Comparison of ENCODE assay signal across 18 cellular contexts in the genomic region with DNA sequence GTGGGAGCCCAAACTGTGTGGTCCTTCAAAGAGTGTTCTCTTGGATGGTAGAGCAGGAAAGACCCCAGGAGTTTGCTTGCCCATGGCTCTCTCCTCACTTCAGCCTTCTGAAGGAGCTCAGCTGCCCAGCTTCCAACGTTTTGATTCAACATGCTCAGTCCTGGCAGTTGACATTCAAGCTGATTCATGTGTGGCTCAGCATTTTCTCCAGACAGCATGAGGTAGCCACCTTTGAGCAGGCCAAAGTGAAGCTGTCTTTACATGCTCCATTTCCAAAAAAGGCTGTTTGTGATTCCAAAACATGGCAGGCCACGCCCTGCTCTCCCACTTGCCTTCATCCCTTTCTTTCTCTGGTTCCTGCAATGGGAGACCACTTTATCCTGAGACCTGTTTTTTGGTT.
A peak's percentile ranks its signal among the peaks of the same experiment; 100 is the strongest.
DNase-seq lines count a peak whose midpoint lies in the region; ATAC-seq, FAIRE-seq and TF ChIP-seq lines count a peak whose summit lies in the region.
"Had no signal": no experiment of that assay in that cellular context is flagged by ENCODE, and none has a peak within 500 bp of the region (broad histone marks: within the 10 kb centered on the region; RNA-seq: fewer than 3 reads in every experiment).

No MANE protein-coding gene starts in this region.

- peak; percentile 8 for DNase-seq in H4 (ENCODE audit: low spot score)
- no peak for DNase-seq in K562 (ENCODE audit: extremely low read depth in 1 of 4, low spot score in 3 of 4)
- DNase-seq in fibroblast of mammary gland (ENCODE audit: low read depth): peak; percentile 15
- no peak for DNase-seq in thoracic aorta (ENCODE audit: low spot score)
- DNase-seq in immature natural killer cell: no peak
- DNase-seq in NCI-H2107 treated with DMSO at 0.1 percent for 48 hours (lab: John Stamatoyannopoulos, UW; ENCODE audit: unreplicated experiment): no peak
- no peak for DNase-seq in activated CD8-positive, alpha-beta T cell treated with anti-CD3 and anti-CD28 coated beads, Interleukin-2, amount 10 ng/mL, durations not matched to agents 7 days and 5 days
- DNase-seq: AML-193, DMS79, NCI-H1105 treated with DMSO at 0.1 percent for 48 hours, NCI-H1694, NCI-H2081 treated with DMSO at 0.1 percent for 48 hours, NCI-H510A treated with DMSO at 0.1 percent for 48 hours, NCI-H774, SHP77 had no signal

- CTCF ChIA-PET in K562 (lab: Yijun Ruan, JAX; ENCODE audit: low intra/inter-chr PET ratio): no interaction called here
- CTCF ChIA-PET in activated CD8-positive, alpha-beta T cell treated with anti-CD3 and anti-CD28 coated beads, Interleukin-2, amount 10 ng/mL, durations not matched to agents 7 days and 5 days (lab: Charles Lee): interaction anchor here (1.7 kb wide), 1 partner anchor 136 kb away, joined by 5 read pairs; no protein-coding TSS in a partner anchor

- intact Hi-C loops in K562 (cut with micrococcal nuclease): no loop called here

- POLR2A ChIA-PET in K562 (lab: Yijun Ruan, JAX): interaction anchor here (0.7 to 1.0 kb wide), 2 partner anchors 32 to 33 kb away, joined by 3 read pairs; no protein-coding TSS in a partner anchor
- POLR2A ChIA-PET in activated CD8-positive, alpha-beta T cell treated with anti-CD3 and anti-CD28 coated beads, Interleukin-2, amount 10 ng/mL, durations not matched to agents 7 days and 5 days (lab: Charles Lee): no interaction called here

- H3K36me3 ChIP-seq in K562 (ENCODE audit: control insufficient read depth, insufficient read depth, low read length): no peaks in the 10 kb centered on the region
- no peaks in the 10 kb centered on the region for H3K36me3 ChIP-seq in thoracic aorta

- no TSS peak for BruUV-seq in K562 (replicated peaks; lab: Mats Ljungman, UMichigan)

- no peaks in the 10 kb centered on the region for H3K4me1 Mint-ChIP-seq in immature natural killer cell
- no peaks in the 10 kb centered on the region for H3K4me1 Mint-ChIP-seq in activated CD8-positive, alpha-beta T cell treated with anti-CD3 and anti-CD28 coated beads, Interleukin-2, amount 10 ng/mL, durations not matched to agents 7 days and 5 days (ENCODE audit: low read depth)

- no peaks in the 10 kb centered on the region for H3K9me3 ChIP-seq in K562 (replicated peaks; ENCODE audit: control insufficient read depth, insufficient read depth, low read depth, low read length)
- H3K9me3 ChIP-seq in thoracic aorta: no peaks in the 10 kb centered on the region

- TF ChIP-seq CTCF in K562 (IDR thresholded peaks at IDR 0.05 in 2 of 3, conservative IDR thresholded peaks at IDR 0.05 in 1 of 3; ENCODE audit: insufficient read depth in 2 of 3, low read depth in 1 of 3, low read length in 3 of 3) (no peak), fibroblast of mammary gland (conservative IDR thresholded peaks at IDR 0.05; ENCODE audit: control insufficient read depth, insufficient read depth, low read depth, low read length) (no peak), thoracic aorta (IDR thresholded peaks at IDR 0.05) (no peak)

- no peaks in the 10 kb centered on the region for H3K9me1 ChIP-seq in K562 (ENCODE audit: control insufficient read depth, insufficient read depth, low read length)

- no peaks in the 10 kb centered on the region for H3K79me2 ChIP-seq in K562 (ENCODE audit: control insufficient read depth, insufficient read depth, low read length)

- ATAC-seq in K562: no peak
- ATAC-seq in thoracic aorta (ENCODE audit: insufficient number of reproducible peaks, low FRiP score, low read depth): no peak
- no peak for ATAC-seq in activated CD8-positive, alpha-beta T cell treated with anti-CD3 and anti-CD28 coated beads, Interleukin-2, amount 10 ng/mL, durations not matched to agents 7 days and 5 days

- 0% methylated on average over 2 of the region's 2 CpGs for WGBS in K562 (ENCODE audit: insufficient coverage, low coverage, missing lambda C conversion rate)

- no peaks in the 10 kb centered on the region for H3K27me3 ChIP-seq in K562 (ENCODE audit: control insufficient read depth in 2 of 2, insufficient read depth in 2 of 2, low read length in 2 of 2)
- no peaks in the 10 kb centered on the region for H3K27me3 ChIP-seq in thoracic aorta (replicated peaks; ENCODE audit: insufficient read depth)

- no peak for TF ChIP-seq RAD21 in K562 (CRISPR knock-in tag; conservative IDR thresholded peaks at IDR 0.05 in 1 of 2, IDR thresholded peaks at IDR 0.05 in 1 of 2)

- no peak overlapping the region for H3K4me2 ChIP-seq in K562 (ENCODE audit: insufficient read depth, low read length)

- no peak for TF ChIP-seq EP300 in K562 (IDR thresholded peaks at IDR 0.05; ENCODE audit: low read length)

- peaks cover 3 to 10% (median 5%) of the 10 kb centered on the region in 3 donors for H3K27me3 Mint-ChIP-seq in immature natural killer cell (ENCODE audit: low read depth in 3 of 3)
- H3K27me3 Mint-ChIP-seq in activated CD8-positive, alpha-beta T cell treated with anti-CD3 and anti-CD28 coated beads, Interleukin-2, amount 10 ng/mL, durations not matched to agents 7 days and 5 days (ENCODE audit: low read depth): peaks cover 8% of the 10 kb centered on the region

- H3K4me1 ChIP-seq in K562 (replicated peaks in 1 of 2; ENCODE audit: control insufficient read depth in 2 of 2, insufficient read depth in 2 of 2, low read length in 2 of 2) (no peaks in the 10 kb centered on the region; a peak in 2 of 5 replicates), thoracic aorta (ENCODE audit: control insufficient read depth in 1 of 2, low read depth in 2 of 2) (peaks cover 4 to 50% of the 10 kb centered on the region in 2 donors)

- no peak overlapping the region for H3K4me3 Mint-ChIP-seq in immature natural killer cell
- no peak overlapping the region for H3K4me3 Mint-ChIP-seq in activated CD8-positive, alpha-beta T cell treated with anti-CD3 and anti-CD28 coated beads, Interleukin-2, amount 10 ng/mL, durations not matched to agents 7 days and 5 days

- in situ Hi-C loops in K562 (cut with MboI): no loop called here

- no peak overlapping the region for H3K9ac ChIP-seq in K562 (ENCODE audit: insufficient read depth in 1 of 2, low read depth in 2 of 2, low read length in 2 of 2)

- no peak for TF ChIP-seq POLR2A in K562 (conservative IDR thresholded peaks at IDR 0.05)

- H3K36me3 Mint-ChIP-seq in immature natural killer cell: no peaks in the 10 kb centered on the region
- no peaks in the 10 kb centered on the region for H3K36me3 Mint-ChIP-seq in activated CD8-positive, alpha-beta T cell treated with anti-CD3 and anti-CD28 coated beads, Interleukin-2, amount 10 ng/mL, durations not matched to agents 7 days and 5 days (ENCODE audit: low read depth)

- no peak for FAIRE-seq in K562 (lab: Jason Lieb, UNC)
- FAIRE-seq: D721Med had no signal

- H4K20me1 ChIP-seq in K562 (replicated peaks; ENCODE audit: control insufficient read depth, insufficient read depth, low read length): no peaks in the 10 kb centered on the region

- H3K27ac Mint-ChIP-seq in immature natural killer cell: no peak overlapping the region
- no peak overlapping the region for H3K27ac Mint-ChIP-seq in activated CD8-positive, alpha-beta T cell treated with anti-CD3 and anti-CD28 coated beads, Interleukin-2, amount 10 ng/mL, durations not matched to agents 7 days and 5 days

- H2AFZ ChIP-seq in K562 (ENCODE audit: low read depth, low read length): no peak overlapping the region

- no peak overlapping the region for H3K4me3 ChIP-seq in K562
- H3K4me3 ChIP-seq in fibroblast of mammary gland (ENCODE audit: control insufficient read depth, low read depth, low read length): no peak overlapping the region
- H3K4me3 ChIP-seq in thoracic aorta: no peak overlapping the region
- H3K4me3 ChIP-seq: SK-N-MC had no signal

- H3K27ac ChIP-seq in K562 (ENCODE audit: extremely low read depth, low read depth, low read length): no peak overlapping the region
- peak overlapping the region; percentile 21 to 49 for H3K27ac ChIP-seq in thoracic aorta
- H3K27ac ChIP-seq: C4-2B, SK-N-MC had no signal

- no peaks in the 10 kb centered on the region for H3K9me3 Mint-ChIP-seq in immature natural killer cell
- no peaks in the 10 kb centered on the region for H3K9me3 Mint-ChIP-seq in activated CD8-positive, alpha-beta T cell treated with anti-CD3 and anti-CD28 coated beads, Interleukin-2, amount 10 ng/mL, durations not matched to agents 7 days and 5 days (ENCODE audit: insufficient read depth)

TF ChIP-seq in K562, 482 proteins besides CTCF, POLR2A, EP300 and RAD21 (continues in another document):
- TF ChIP-seq ZNF41 (CRISPR knock-in tag; conservative IDR thresholded peaks at IDR 0.05) (no peak), ZNF24 (IDR thresholded peaks at IDR 0.05) (no peak), TAL1 (IDR thresholded peaks at IDR 0.05) (no peak), TGIF2 (CRISPR knock-in tag; IDR thresholded peaks at IDR 0.05) (no peak), ZNF655 (CRISPR knock-in tag; IDR thresholded peaks at IDR 0.05) (no peak), ILK (tag; IDR thresholded peaks at IDR 0.05; ENCODE audit: borderline replicate concordance, low read depth) (no peak), ZBTB1 (CRISPR knock-in tag; IDR thresholded peaks at IDR 0.05; ENCODE audit: borderline replicate concordance, low read depth) (no peak), TFAP4 (CRISPR knock-in tag; IDR thresholded peaks at IDR 0.05; ENCODE audit: borderline replicate concordance) (no peak), HIVEP1 (CRISPR knock-in tag; IDR thresholded peaks at IDR 0.05) (no peak), CBX8 (IDR thresholded peaks at IDR 0.05; ENCODE audit: borderline replicate concordance, extremely low read depth, low read depth, low read length, poor library complexity, severe bottlenecking) (no peak), ELF1 (tag; IDR thresholded peaks at IDR 0.05) (no peak), NR1H2 (CRISPR knock-in tag; IDR thresholded peaks at IDR 0.05) (no peak), DMBX1 (CRISPR knock-in tag; IDR thresholded peaks at IDR 0.05; ENCODE audit: borderline replicate concordance) (no peak), ZNF311 (CRISPR knock-in tag; IDR thresholded peaks at IDR 0.05) (no peak)

Comparison
In these comparisons a context has a peak if more than half of its experiments do, and no peak if none do; other contexts are left out.
1. DNase-seq: peak in H4 (single experiment) and fibroblast of mammary gland (single experiment); none in K562 (0 of 4), thoracic aorta (single experiment), immature natural killer cell (0 of 3), NCI-H2107 treated with DMSO at 0.1 percent for 48 hours (single experiment) and activated CD8-positive, alpha-beta T cell treated with anti-CD3 and anti-CD28 coated beads, Interleukin-2, amount 10 ng/mL, durations not matched to agents 7 days and 5 days (single experiment).